In genomic region chr17:20927586-20927985, GRCh38 we compare ENCODE assay signal across 18 cellular contexts.
A peak's percentile ranks its signal among the peaks of the same experiment; 100 is the strongest.
DNase-seq lines count a peak whose midpoint lies in the region; ATAC-seq and TF ChIP-seq lines count a peak whose summit lies in the region.
"Had no signal": no experiment of that assay in that cellular context is flagged by ENCODE, and none has a peak within 500 bp of the region (broad histone marks: within the 10 kb centered on the region; RNA-seq: fewer than 3 reads in every experiment).

No MANE protein-coding gene starts in this region.

- no peaks in the 10 kb centered on the region for H3K36me3 ChIP-seq in tibial artery
- no peaks in the 10 kb centered on the region for H3K36me3 ChIP-seq in CD4-positive, alpha-beta memory T cell (ENCODE audit: insufficient read depth, low read length)
- H3K36me3 ChIP-seq: BLaER1 treated with 17β-estradiol and CSF1 and Interleukin-3, amounts not matched to agents 10 nM and 100 nM; SJSA1 had no signal

- ATAC-seq in right cardiac atrium: peak; percentile 75 to 80
- ATAC-seq: HCT116, PC-3 had no signal

- DNase-seq in SK-MEL-5 (ENCODE audit: low read depth, low spot score) (peak; percentile 91), fibroblast of the aortic adventitia (ENCODE audit: low read depth) (peak; percentile 52), right cardiac atrium (peak in 2 of 3 donors; percentile 56 to 76), tibial artery (peak in 1 of 2 donors; percentile 35), KBM-7 (no peak)
- DNase-seq in CD4-positive, alpha-beta memory T cell: no peak
- no peak for DNase-seq in activated T-cell treated with anti-CD3 and anti-CD28 coated beads, Interleukin-2, amount 50 U/mL, for 48 hours
- DNase-seq: CD8-positive, alpha-beta memory T cell; GOT3; Karpas-422; NCI-H1417 treated with DMSO at 0.1 percent for 48 hours; NCI-H187 treated with DMSO at 0.1 percent for 48 hours; NCI-H526; PC-3 had no signal

- H3K9me3 ChIP-seq in right cardiac atrium (ENCODE audit: control insufficient read depth, low read length): no peaks in the 10 kb centered on the region
- H3K9me3 ChIP-seq in tibial artery: no peaks in the 10 kb centered on the region
- no peaks in the 10 kb centered on the region for H3K9me3 ChIP-seq in CD4-positive, alpha-beta memory T cell (ENCODE audit: control insufficient read depth in 1 of 2, low read length in 2 of 2)
- H3K9me3 ChIP-seq: BLaER1 treated with 17β-estradiol and CSF1 and Interleukin-3, amounts not matched to agents 10 nM and 100 nM; SJSA1 had no signal

- H3K36me3 Mint-ChIP-seq in CD4-positive, alpha-beta memory T cell: no peaks in the 10 kb centered on the region
- H3K36me3 Mint-ChIP-seq: CD8-positive, alpha-beta memory T cell had no signal

- POLR2A ChIA-PET in CD4-positive, alpha-beta memory T cell (lab: Charles Lee; ENCODE audit: partially characterized antibody): no interaction called here

- H3K4me3 ChIP-seq in fibroblast of the aortic adventitia (ENCODE audit: low read depth, low read length) (no peak overlapping the region), right cardiac atrium (ENCODE audit: low read length) (peak overlapping the region; percentile 20), tibial artery (peak overlapping the region; percentile 6 to 17)
- H3K4me3 ChIP-seq in CD4-positive, alpha-beta memory T cell (ENCODE audit: low read length in 2 of 2): no peak overlapping the region
- H3K4me3 ChIP-seq: BLaER1 treated with 17β-estradiol and CSF1 and Interleukin-3, amounts not matched to agents 10 nM and 100 nM; SJSA1 had no signal

- no peaks in the 10 kb centered on the region for H3K9me3 Mint-ChIP-seq in CD4-positive, alpha-beta memory T cell
- H3K9me3 Mint-ChIP-seq: CD8-positive, alpha-beta memory T cell had no signal

- no peak overlapping the region for H3K4me3 Mint-ChIP-seq in CD4-positive, alpha-beta memory T cell
- H3K4me3 Mint-ChIP-seq: CD8-positive, alpha-beta memory T cell had no signal

- H3K27ac ChIP-seq in right cardiac atrium (ENCODE audit: low read length) (peak overlapping the region; percentile 58), tibial artery (peak overlapping the region; percentile 55 to 67)
- no peak overlapping the region for H3K27ac ChIP-seq in CD4-positive, alpha-beta memory T cell (ENCODE audit: low read depth, low read length)
- H3K27ac ChIP-seq: BLaER1 treated with 17β-estradiol and CSF1 and Interleukin-3, amounts not matched to agents 10 nM and 100 nM; HL-60; SJSA1 had no signal

- in situ Hi-C loops in SK-MEL-5 (cut with HindIII; ENCODE audit: low pct_unique_long_range_greater_than_20kb, low sequenced_read_pairs) (no loop called here), KBM-7 (cut with MboI; ENCODE audit: low pct_unique_long_range_greater_than_20kb, low sequenced_read_pairs) (no loop called here)

- CTCF ChIA-PET in CD4-positive, alpha-beta memory T cell (lab: Charles Lee; ENCODE audit: partially characterized antibody): no interaction called here

- no peaks in the 10 kb centered on the region for H3K4me1 ChIP-seq in right cardiac atrium (ENCODE audit: control insufficient read depth, insufficient read depth, low read length)
- H3K4me1 ChIP-seq in tibial artery: peaks cover 0 to 60% (median 8%) of the 10 kb centered on the region in 4 donors
- H3K4me1 ChIP-seq in CD4-positive, alpha-beta memory T cell (ENCODE audit: insufficient read depth, low read length): no peaks in the 10 kb centered on the region
- H3K4me1 ChIP-seq: BLaER1 treated with 17β-estradiol and CSF1 and Interleukin-3, amounts not matched to agents 10 nM and 100 nM had no signal

- H3K27ac Mint-ChIP-seq in CD4-positive, alpha-beta memory T cell: no peak overlapping the region
- H3K27ac Mint-ChIP-seq: CD8-positive, alpha-beta memory T cell had no signal

- TF ChIP-seq CTCF in fibroblast of the aortic adventitia (IDR thresholded peaks at IDR 0.05; ENCODE audit: insufficient read depth, low read length) (no peak), tibial artery (IDR thresholded peaks at IDR 0.05) (no peak)

- intact Hi-C loops in right cardiac atrium (cut with DNase I) (no loop called here), tibial artery (cut with DNase I; ENCODE audit: low total_unique reads) (no loop called here)
- intact Hi-C loops in CD4-positive, alpha-beta memory T cell (cut with micrococcal nuclease): no loop called here

- H3K4me1 Mint-ChIP-seq in CD4-positive, alpha-beta memory T cell: no peaks in the 10 kb centered on the region
- H3K4me1 Mint-ChIP-seq: CD8-positive, alpha-beta memory T cell had no signal

- H3K27me3 ChIP-seq in right cardiac atrium (ENCODE audit: control insufficient read depth, insufficient read depth) (no peaks in the 10 kb centered on the region), tibial artery (no peaks in the 10 kb centered on the region)
- H3K27me3 ChIP-seq in CD4-positive, alpha-beta memory T cell (ENCODE audit: insufficient read depth, low read length): no peaks in the 10 kb centered on the region
- H3K27me3 ChIP-seq: BLaER1 treated with 17β-estradiol and CSF1 and Interleukin-3, amounts not matched to agents 10 nM and 100 nM; SJSA1 had no signal

- WGBS in right cardiac atrium: 60% methylated on average over 6 of the region's 6 CpGs

- H3K27me3 Mint-ChIP-seq in CD4-positive, alpha-beta memory T cell: peaks cover 4 to 12% of the 10 kb centered on the region in 2 donors

Comparison
In these comparisons a context has a peak if more than half of its experiments do, and no peak if none do; other contexts are left out.
1. DNase-seq: peak in SK-MEL-5 (single experiment), fibroblast of the aortic adventitia (single experiment) and right cardiac atrium (2 of 3); none in CD4-positive, alpha-beta memory T cell (0 of 5), activated T-cell treated with anti-CD3 and anti-CD28 coated beads, Interleukin-2, amount 50 U/mL, for 48 hours (0 of 2) and KBM-7 (single experiment).
2. H3K4me3 ChIP-seq: peak in right cardiac atrium (single experiment) and tibial artery (2 of 2); none in fibroblast of the aortic adventitia (single experiment) and CD4-positive, alpha-beta memory T cell (0 of 2).